In genomic region chr1:246078888-246079252, GRCh38 we compare ENCODE assay signal across 4 cellular contexts.
"Had no signal": no experiment of that assay in that cellular context is flagged by ENCODE, and none has a peak within 500 bp of the region (broad histone marks: within the 10 kb centered on the region; RNA-seq: fewer than 3 reads in every experiment).

No MANE protein-coding gene starts in this region.

- H3K4me3 ChIP-seq: GM23338 had no signal

- H3K27me3 Mint-ChIP-seq: IgD-negative memory B cell had no signal

- ATAC-seq: GM23338 had no signal

- DNase-seq: H9, HCEC 1CT had no signal

- H3K4me3 Mint-ChIP-seq: GM23338, H9, IgD-negative memory B cell had no signal

- H2AFZ ChIP-seq: GM23338 had no signal

- H3K4me1 Mint-ChIP-seq: IgD-negative memory B cell had no signal

- H3K4me2 ChIP-seq: GM23338 had no signal

- H3K27ac Mint-ChIP-seq: GM23338, H9, IgD-negative memory B cell had no signal
